In genomic region chr20:49866051-49866450, GRCh38 we compare ENCODE assay signal across 17 cellular contexts. TPM values are rescaled to one million over a fixed set of nuclear protein-coding genes. Genes with fewer than 3 reads are reported as not detected.
A peak's percentile ranks its signal among the peaks of the same experiment; 100 is the strongest.
DNase-seq lines count a peak whose midpoint lies in the region; ATAC-seq and TF ChIP-seq lines count a peak whose summit lies in the region.
"Had no signal": no experiment of that assay in that cellular context is flagged by ENCODE, and none has a peak within 500 bp of the region (broad histone marks: within the 10 kb centered on the region; RNA-seq: fewer than 3 reads in every experiment).

No MANE protein-coding gene starts in this region.

- peak overlapping the region; percentile 33 for H3K27ac Mint-ChIP-seq in activated CD8-positive, alpha-beta memory T cell treated with anti-CD3 and anti-CD28 coated beads, Interleukin-2, amount 10 ng/mL, durations not matched to agents 7 days and 5 days
- peak overlapping the region; percentile 30 for H3K27ac Mint-ChIP-seq in activated T-helper 17 cell treated with anti-CD3 and anti-CD28 coated beads, Interleukin-2, amount 50 U/mL, for 72 hours
- H3K27ac Mint-ChIP-seq: activated naive CD8-positive, alpha-beta T cell treated with anti-CD3 and anti-CD28 coated beads for 36 hours had no signal

- intact Hi-C loops in tibial artery (cut with DNase I; ENCODE audit: low total_unique reads), result no loop called here

- CTCF ChIA-PET in activated CD8-positive, alpha-beta memory T cell treated with anti-CD3 and anti-CD28 coated beads, Interleukin-2, amount 10 ng/mL, durations not matched to agents 7 days and 5 days (lab: Charles Lee), result interaction anchor here (1.4 kb wide), 1 partner anchor 22 kb away, joined by 5 read pairs; no protein-coding TSS in a partner anchor

- H3K9me3 ChIP-seq in tibial artery, result no peaks in the 10 kb centered on the region
- H3K9me3 ChIP-seq: Caco-2, HAP-1 had no signal

- DNase-seq in activated CD8-positive, alpha-beta memory T cell treated with anti-CD3 and anti-CD28 coated beads, Interleukin-2, amount 10 ng/mL, durations not matched to agents 7 days and 5 days, result no peak
- DNase-seq in activated CD8-positive, alpha-beta memory T cell treated with anti-CD3 and anti-CD28 coated beads, Interleukin-2, amount 50 U/mL, for 4 hours, result no peak
- DNase-seq in foreskin fibroblast (peak; percentile 76 to 86), tibial artery (no peak), superior temporal gyrus (ENCODE audit: extremely low spot score) (no peak)
- DNase-seq in activated CD4-positive, CD25-positive, alpha-beta regulatory T cell treated with anti-CD3 and anti-CD28 coated beads, Interleukin-2, amount 50 U/mL, for 72 hours, result no peak
- DNase-seq: 8988T; activated naive CD8-positive, alpha-beta T cell treated with anti-CD3 and anti-CD28 coated beads for 36 hours; cerebellar nuclear complex; KG1; left cardiac atrium; NCI-H1105 treated with DMSO at 0.1 percent for 48 hours; NCI-H226 had no signal

- peaks cover 0 to 42% (median 31%) of the 10 kb centered on the region in 4 donors for H3K4me1 ChIP-seq in tibial artery
- H3K4me1 ChIP-seq: HAP-1 had no signal

- H3K36me3 ChIP-seq in tibial artery, result peaks cover 7 to 34% (median 24%) of the 10 kb centered on the region in 3 donors

- peaks cover 19% of the 10 kb centered on the region for H3K36me3 Mint-ChIP-seq in activated CD8-positive, alpha-beta memory T cell treated with anti-CD3 and anti-CD28 coated beads, Interleukin-2, amount 10 ng/mL, durations not matched to agents 7 days and 5 days
- H3K36me3 Mint-ChIP-seq in activated T-helper 17 cell treated with anti-CD3 and anti-CD28 coated beads, Interleukin-2, amount 50 U/mL, for 72 hours (ENCODE audit: low read depth), result peaks cover 87% of the 10 kb centered on the region

- H3K27ac ChIP-seq in tibial artery, result peak overlapping the region; percentile 60 to 68

- no peak for TF ChIP-seq CTCF in foreskin fibroblast (IDR thresholded peaks at IDR 0.05; ENCODE audit: low read depth, low read length)
- no peak for TF ChIP-seq CTCF in tibial artery (IDR thresholded peaks at IDR 0.05)

- ATAC-seq in activated CD8-positive, alpha-beta memory T cell treated with anti-CD3 and anti-CD28 coated beads, Interleukin-2, amount 10 ng/mL, durations not matched to agents 7 days and 5 days, result no peak
- peak; percentile 71 for ATAC-seq in activated T-helper 17 cell treated with anti-CD3 and anti-CD28 coated beads, Interleukin-2, amount 50 U/mL, for 72 hours (replicated peaks)
- no peak for ATAC-seq in HG02884 (IDR thresholded peaks at IDR 0.05; ENCODE audit: unreplicated experiment)
- ATAC-seq: left cardiac atrium had no signal

- H3K4me1 Mint-ChIP-seq in activated CD8-positive, alpha-beta memory T cell treated with anti-CD3 and anti-CD28 coated beads, Interleukin-2, amount 10 ng/mL, durations not matched to agents 7 days and 5 days, result peaks cover 4% of the 10 kb centered on the region
- H3K4me1 Mint-ChIP-seq in activated T-helper 17 cell treated with anti-CD3 and anti-CD28 coated beads, Interleukin-2, amount 50 U/mL, for 72 hours, result peaks cover 9% of the 10 kb centered on the region

- H3K27me3 ChIP-seq in tibial artery, result no peaks in the 10 kb centered on the region

- no peaks in the 10 kb centered on the region for H3K27me3 Mint-ChIP-seq in activated CD8-positive, alpha-beta memory T cell treated with anti-CD3 and anti-CD28 coated beads, Interleukin-2, amount 10 ng/mL, durations not matched to agents 7 days and 5 days
- H3K27me3 Mint-ChIP-seq in activated T-helper 17 cell treated with anti-CD3 and anti-CD28 coated beads, Interleukin-2, amount 50 U/mL, for 72 hours, result no peaks in the 10 kb centered on the region
- H3K27me3 Mint-ChIP-seq: activated naive CD8-positive, alpha-beta T cell treated with anti-CD3 and anti-CD28 coated beads for 36 hours had no signal

- no peak overlapping the region for H3K4me3 Mint-ChIP-seq in activated CD8-positive, alpha-beta memory T cell treated with anti-CD3 and anti-CD28 coated beads, Interleukin-2, amount 10 ng/mL, durations not matched to agents 7 days and 5 days
- peak overlapping the region; percentile 11 for H3K4me3 Mint-ChIP-seq in activated T-helper 17 cell treated with anti-CD3 and anti-CD28 coated beads, Interleukin-2, amount 50 U/mL, for 72 hours
- H3K4me3 Mint-ChIP-seq: activated naive CD8-positive, alpha-beta T cell treated with anti-CD3 and anti-CD28 coated beads for 36 hours had no signal

- H3K4me3 ChIP-seq in foreskin fibroblast (ENCODE audit: low read depth in 1 of 2, low read length in 2 of 2) (no peak overlapping the region), tibial artery (no peak overlapping the region)
- H3K4me3 ChIP-seq: HAP-1 had no signal

- H3K9me3 Mint-ChIP-seq in activated CD8-positive, alpha-beta memory T cell treated with anti-CD3 and anti-CD28 coated beads, Interleukin-2, amount 10 ng/mL, durations not matched to agents 7 days and 5 days (ENCODE audit: low read depth), result no peaks in the 10 kb centered on the region
- H3K9me3 Mint-ChIP-seq in activated T-helper 17 cell treated with anti-CD3 and anti-CD28 coated beads, Interleukin-2, amount 50 U/mL, for 72 hours, result no peaks in the 10 kb centered on the region
- H3K9me3 Mint-ChIP-seq: activated naive CD8-positive, alpha-beta T cell treated with anti-CD3 and anti-CD28 coated beads for 36 hours had no signal

RNA-seq across cellular contexts. Expression of gene SPATA2, which starts 49.3 kb away (rescaled TPM):
- total RNA-seq in activated CD8-positive, alpha-beta memory T cell treated with anti-CD3 and anti-CD28 coated beads, Interleukin-2, amount 10 ng/mL, durations not matched to agents 7 days and 5 days, result 10 to 100 TPM; 10.2 to 11.1 TPM
- total RNA-seq in activated T-helper 17 cell treated with anti-CD3 and anti-CD28 coated beads, Interleukin-2, amount 50 U/mL, for 72 hours, result 10 to 100 TPM in 1 of 2 donors, 1 to 10 TPM in 1; 5.5 to 10.3 TPM

RNA-seq across cellular contexts. Expression of gene SLC9A8, which starts 53.4 kb away (rescaled TPM):
- 10 to 100 TPM; 16.3 to 24.9 TPM for total RNA-seq in activated CD8-positive, alpha-beta memory T cell treated with anti-CD3 and anti-CD28 coated beads, Interleukin-2, amount 10 ng/mL, durations not matched to agents 7 days and 5 days
- total RNA-seq in activated T-helper 17 cell treated with anti-CD3 and anti-CD28 coated beads, Interleukin-2, amount 50 U/mL, for 72 hours, result 10 to 100 TPM; 17.7 to 18.3 TPM

Comparison
In these comparisons a context has a peak if more than half of its experiments do, and no peak if none do; other contexts are left out.
1. DNase-seq: peak in foreskin fibroblast (2 of 2); none in activated CD8-positive, alpha-beta memory T cell treated with anti-CD3 and anti-CD28 coated beads, Interleukin-2, amount 10 ng/mL, durations not matched to agents 7 days and 5 days (single experiment), activated CD8-positive, alpha-beta memory T cell treated with anti-CD3 and anti-CD28 coated beads, Interleukin-2, amount 50 U/mL, for 4 hours (single experiment), tibial artery (0 of 2), superior temporal gyrus (single experiment) and activated CD4-positive, CD25-positive, alpha-beta regulatory T cell treated with anti-CD3 and anti-CD28 coated beads, Interleukin-2, amount 50 U/mL, for 72 hours (single experiment).